ENCODE assay signal across 27 cellular contexts in the genomic region with DNA sequence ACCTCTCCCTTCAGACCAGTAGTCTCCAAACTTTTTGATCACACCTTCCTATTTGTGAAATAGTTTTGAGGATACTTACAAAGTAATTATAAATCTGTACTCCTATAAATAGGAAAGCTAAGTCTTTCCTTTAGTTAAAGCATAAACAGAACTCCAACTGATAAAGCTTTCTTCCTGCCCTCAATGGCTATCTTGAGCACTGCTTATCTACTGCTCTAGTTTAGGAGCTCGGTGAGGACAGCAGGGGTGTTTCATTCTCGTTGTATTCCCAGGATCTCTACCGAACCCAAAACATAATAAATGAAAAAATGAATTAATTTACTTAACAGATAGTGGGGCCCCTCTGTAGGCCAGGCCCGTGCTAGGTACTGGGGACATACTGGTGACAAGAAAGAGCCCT. TPM values are rescaled to one million over a fixed set of nuclear protein-coding genes. Genes with fewer than 3 reads are reported as not detected.
DNase-seq lines count a peak whose midpoint lies in the region; ATAC-seq and TF ChIP-seq lines count a peak whose summit lies in the region.
"Had no signal": no experiment of that assay in that cellular context is flagged by ENCODE, and none has a peak within 500 bp of the region (broad histone marks: within the 10 kb centered on the region; RNA-seq: fewer than 3 reads in every experiment).

No MANE protein-coding gene starts in this region.

- peaks cover 31% of the 10 kb centered on the region for H3K4me1 ChIP-seq in upper lobe of right lung
- H3K4me1 ChIP-seq: colonic mucosa, SJSA1 had no signal

- H3K27ac ChIP-seq in upper lobe of right lung = peak overlapping the region; percentile 47
- H3K27ac ChIP-seq: colonic mucosa, SJSA1 had no signal

- H3K27me3 ChIP-seq in upper lobe of right lung = no peaks in the 10 kb centered on the region
- H3K27me3 ChIP-seq: colonic mucosa, MG63, SJSA1 had no signal

- H3K27me3 Mint-ChIP-seq in progenitor cell of endocrine pancreas (no peaks in the 10 kb centered on the region), Calu3 (ENCODE audit: unreplicated experiment) (no peaks in the 10 kb centered on the region)
- H3K27me3 Mint-ChIP-seq: activated naive CD8-positive, alpha-beta T cell treated with anti-CD3 and anti-CD28 coated beads, Interleukin-2, amount 50 U/mL, for 24 hours; activated T-cell treated with anti-CD3 and anti-CD28 coated beads, Interleukin-2, amount 50 U/mL, for 24 hours; CD4-positive, alpha-beta memory T cell; natural killer cell treated with Interleukin-12 subunit alpha and Interleukin-12 subunit beta and Interleukin-15 and Interleukin-18, amount 100 ng/mL, for 72 hours; stimulated activated naive CD8-positive, alpha-beta T cell treated with anti-CD3 and anti-CD28 coated beads, Interleukin-15, amount 100 ng/mL, for 72 hours had no signal

- H3K9me3 ChIP-seq in upper lobe of right lung = no peaks in the 10 kb centered on the region
- H3K9me3 ChIP-seq: colonic mucosa, MG63, SJSA1 had no signal

- H3K36me3 ChIP-seq in upper lobe of right lung = no peaks in the 10 kb centered on the region
- H3K36me3 ChIP-seq: colonic mucosa, MG63, SJSA1 had no signal

- H3K4me3 Mint-ChIP-seq in progenitor cell of endocrine pancreas (ENCODE audit: low read depth) (no peak overlapping the region), Calu3 (ENCODE audit: low read depth, unreplicated experiment) (no peak overlapping the region)
- H3K4me3 Mint-ChIP-seq: activated naive CD8-positive, alpha-beta T cell treated with anti-CD3 and anti-CD28 coated beads, Interleukin-2, amount 50 U/mL, for 24 hours; activated T-cell treated with anti-CD3 and anti-CD28 coated beads, Interleukin-2, amount 50 U/mL, for 24 hours; CD4-positive, alpha-beta memory T cell; natural killer cell treated with Interleukin-12 subunit alpha and Interleukin-12 subunit beta and Interleukin-15 and Interleukin-18, amount 100 ng/mL, for 72 hours; stimulated activated naive CD8-positive, alpha-beta T cell treated with anti-CD3 and anti-CD28 coated beads, Interleukin-15, amount 100 ng/mL, for 72 hours had no signal

- TF ChIP-seq CTCF in progenitor cell of endocrine pancreas (IDR thresholded peaks at IDR 0.05; ENCODE audit: unreplicated experiment) = no peak
- no peak for TF ChIP-seq CTCF in upper lobe of right lung (IDR thresholded peaks at IDR 0.05)
- no peak for TF ChIP-seq CTCF in Calu3 (IDR thresholded peaks at IDR 0.05; ENCODE audit: unreplicated experiment)

- BruUV-seq in Calu3 (replicated peaks; lab: Mats Ljungman, UMichigan) = no TSS peak

- H3K9me3 Mint-ChIP-seq in progenitor cell of endocrine pancreas (ENCODE audit: low read depth) (peaks cover 3% of the 10 kb centered on the region), Calu3 (ENCODE audit: low read depth, unreplicated experiment) (no peaks in the 10 kb centered on the region)
- H3K9me3 Mint-ChIP-seq: activated naive CD8-positive, alpha-beta T cell treated with anti-CD3 and anti-CD28 coated beads, Interleukin-2, amount 50 U/mL, for 24 hours; activated T-cell treated with anti-CD3 and anti-CD28 coated beads, Interleukin-2, amount 50 U/mL, for 24 hours; natural killer cell treated with Interleukin-12 subunit alpha and Interleukin-12 subunit beta and Interleukin-15 and Interleukin-18, amount 100 ng/mL, for 72 hours; stimulated activated naive CD8-positive, alpha-beta T cell treated with anti-CD3 and anti-CD28 coated beads, Interleukin-15, amount 100 ng/mL, for 72 hours had no signal

- ATAC-seq in Right ventricle myocardium superior (ENCODE audit: poor library complexity) (peak; percentile 18), left ventricle myocardium superior (peak; percentile 22), upper lobe of right lung (no peak)
- ATAC-seq: activated naive CD8-positive, alpha-beta T cell treated with anti-CD3 and anti-CD28 coated beads, Interleukin-2, amount 50 U/mL, for 24 hours; natural killer cell treated with Interleukin-12 subunit alpha and Interleukin-12 subunit beta and Interleukin-15 and Interleukin-18, amount 100 ng/mL, for 72 hours; stimulated activated naive CD8-positive, alpha-beta T cell treated with anti-CD3 and anti-CD28 coated beads, Interleukin-15, amount 100 ng/mL, for 72 hours had no signal

- H3K27ac Mint-ChIP-seq in progenitor cell of endocrine pancreas = peak overlapping the region; percentile 38
- no peak overlapping the region for H3K27ac Mint-ChIP-seq in Calu3 (ENCODE audit: unreplicated experiment)
- H3K27ac Mint-ChIP-seq: activated naive CD8-positive, alpha-beta T cell treated with anti-CD3 and anti-CD28 coated beads, Interleukin-2, amount 50 U/mL, for 24 hours; activated T-cell treated with anti-CD3 and anti-CD28 coated beads, Interleukin-2, amount 50 U/mL, for 24 hours; CD4-positive, alpha-beta memory T cell; natural killer cell treated with Interleukin-12 subunit alpha and Interleukin-12 subunit beta and Interleukin-15 and Interleukin-18, amount 100 ng/mL, for 72 hours had no signal

- no peak for DNase-seq in Right ventricle myocardium superior
- DNase-seq in cardiac septum (ENCODE audit: low spot score) = no peak
- no peak for DNase-seq in left ventricle myocardium superior
- no peak for DNase-seq in progenitor cell of endocrine pancreas (ENCODE audit: low spot score, unreplicated experiment)
- no peak for DNase-seq in upper lobe of right lung
- DNase-seq in AG08396 (ENCODE audit: low spot score) = no peak
- no peak for DNase-seq in amniotic stem cell (lab: John Stamatoyannopoulos, UW)
- DNase-seq in Calu3 = no peak
- DNase-seq: activated CD4-positive, alpha-beta T cell treated with anti-CD3 and anti-CD28 coated beads for 4 hours; activated CD8-positive, alpha-beta memory T cell treated with anti-CD3 and anti-CD28 coated beads for 24 hours; activated gamma-delta T cell treated with Interleukin-2 at 50 U/mL for 16 hours; activated naive CD8-positive, alpha-beta T cell treated with anti-CD3 and anti-CD28 coated beads, Interleukin-2, amount 50 U/mL, for 24 hours; activated T-cell treated with anti-CD3 and anti-CD28 coated beads, Interleukin-2, amount 50 U/mL, for 24 hours; AML-193; CD4-positive, alpha-beta memory T cell; colonic mucosa; DMS153; MG63; midbrain; NCI-H1417; NCI-H2107; NCI-H510A; NK-92 treated with Interleukin-12 subunit alpha and Interleukin-12 subunit beta, amount 100 ng/mL, for 24 hours; stimulated activated naive CD8-positive, alpha-beta T cell treated with anti-CD3 and anti-CD28 coated beads, Interleukin-15, amount 100 ng/mL, for 72 hours; T-helper 1 cell had no signal

- CTCF ChIA-PET in Calu3 (lab: Charles Lee) = no interaction called here

- H3K4me3 ChIP-seq in upper lobe of right lung = no peak overlapping the region
- H3K4me3 ChIP-seq: colonic mucosa, MG63, SJSA1 had no signal

- H3K4me1 Mint-ChIP-seq in progenitor cell of endocrine pancreas (ENCODE audit: low read depth) (peaks cover 55% of the 10 kb centered on the region), Calu3 (ENCODE audit: low read depth, unreplicated experiment) (peaks cover 15% of the 10 kb centered on the region)
- H3K4me1 Mint-ChIP-seq: activated naive CD8-positive, alpha-beta T cell treated with anti-CD3 and anti-CD28 coated beads, Interleukin-2, amount 50 U/mL, for 24 hours; CD4-positive, alpha-beta memory T cell; stimulated activated naive CD8-positive, alpha-beta T cell treated with anti-CD3 and anti-CD28 coated beads, Interleukin-15, amount 100 ng/mL, for 72 hours had no signal

- H3K36me3 Mint-ChIP-seq in progenitor cell of endocrine pancreas (ENCODE audit: insufficient read depth) (peaks cover 1% of the 10 kb centered on the region), Calu3 (ENCODE audit: insufficient read depth, unreplicated experiment) (no peaks in the 10 kb centered on the region)
- H3K36me3 Mint-ChIP-seq: CD4-positive, alpha-beta memory T cell; natural killer cell treated with Interleukin-12 subunit alpha and Interleukin-12 subunit beta and Interleukin-15 and Interleukin-18, amount 100 ng/mL, for 72 hours had no signal

- intact Hi-C loops in Right ventricle myocardium superior (cut with DNase I) = no loop called here
- intact Hi-C loops in cardiac septum (cut with DNase I) = no loop called here
- intact Hi-C loops in left ventricle myocardium superior (cut with micrococcal nuclease) = no loop called here
- intact Hi-C loops in upper lobe of right lung (cut with DNase I) = no loop called here
- intact Hi-C loops in Calu3 (cut with micrococcal nuclease; ENCODE audit: unreplicated experiment) = no loop called here

RNA-seq across cellular contexts. Expression of a gene that starts 17.7 kb away (rescaled TPM):
- total RNA-seq in Right ventricle myocardium superior = 697 TPM
- total RNA-seq in cardiac septum = 1,045 TPM
- 703 TPM for total RNA-seq in left ventricle myocardium superior
- total RNA-seq in progenitor cell of endocrine pancreas = 25.2 and 30.7 TPM in 2 replicates
- 50.7 TPM for total RNA-seq in upper lobe of right lung
- total RNA-seq in Calu3 (2022) = 2.8 and 4.0 TPM in 2 replicates

Comparison
In these comparisons a context has a peak if more than half of its experiments do, and no peak if none do; other contexts are left out.
1. RNA of a gene that starts 17.7 kb away (total RNA-seq): 1,045 TPM in cardiac septum (single experiment), 703 TPM in left ventricle myocardium superior (single experiment) and 697 TPM in Right ventricle myocardium superior (single experiment); 50.7 TPM in upper lobe of right lung (single experiment), 25.2 to 30.7 TPM in progenitor cell of endocrine pancreas and 2.8 to 4.0 TPM in Calu3; every median in the first group is over 10 times any median in the second.